In the genomic region with DNA sequence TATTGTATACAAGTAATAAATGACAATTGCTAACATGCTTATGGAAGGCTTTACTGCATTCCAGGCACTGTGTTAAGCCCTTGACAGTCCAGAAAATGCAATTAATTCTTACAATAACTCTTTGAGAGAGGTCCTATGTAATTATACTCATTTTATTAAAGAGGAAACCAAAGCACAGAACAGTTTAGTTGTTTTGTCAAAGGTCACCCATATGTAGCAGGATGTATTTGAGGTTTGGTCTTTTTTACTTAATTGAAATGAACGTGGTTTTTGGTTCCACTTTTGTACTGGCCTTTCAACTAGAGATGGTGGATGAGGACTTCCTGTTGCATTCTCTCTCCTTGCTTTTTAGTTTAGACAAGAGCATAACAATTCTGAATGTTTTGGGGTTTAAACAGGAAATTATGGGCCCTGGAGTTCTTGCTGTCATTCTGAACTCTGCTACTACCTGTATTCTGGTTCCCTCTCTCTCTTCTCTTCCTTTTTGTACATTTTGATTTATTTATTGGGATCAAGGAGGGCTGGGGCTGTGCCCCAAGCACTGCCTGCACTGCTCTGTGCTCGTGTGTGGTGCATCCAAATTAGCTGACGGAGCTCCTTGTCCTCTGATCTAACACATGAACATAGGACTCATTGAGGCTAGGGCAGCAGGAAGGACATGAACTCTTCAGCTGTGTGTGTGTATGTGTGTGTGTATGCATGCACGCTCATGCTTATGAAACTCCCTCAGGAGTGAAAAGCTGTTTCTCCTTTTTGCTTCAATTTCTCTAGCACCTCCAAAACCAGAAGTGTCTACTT, we compare ENCODE assay signal across 10 cellular contexts. TPM values are rescaled to one million over a fixed set of nuclear protein-coding genes. Genes with fewer than 3 reads are reported as not detected.
DNase-seq lines count a peak whose midpoint lies in the region; ATAC-seq lines count a peak whose summit lies in the region.
"Had no signal": no experiment of that assay in that cellular context is flagged by ENCODE, and none has a peak within 500 bp of the region (broad histone marks: within the 10 kb centered on the region; RNA-seq: fewer than 3 reads in every experiment).

No MANE protein-coding gene starts in this region.

- no peaks in the 10 kb centered on the region for H3K9me3 ChIP-seq in naive thymus-derived CD4-positive, alpha-beta T cell (ENCODE audit: control insufficient read depth in 2 of 3, low read length in 3 of 3)
- no peaks in the 10 kb centered on the region for H3K9me3 ChIP-seq in aorta (ENCODE audit: control insufficient read depth, low read length)
- H3K9me3 ChIP-seq: SJSA1 had no signal

- H3K9me3 Mint-ChIP-seq in naive thymus-derived CD4-positive, alpha-beta T cell: peaks cover 0 to 6% (median 0%) of the 10 kb centered on the region in 11 donors

- ATAC-seq in GM18870 (IDR thresholded peaks at IDR 0.05; ENCODE audit: unreplicated experiment) (peak; percentile 51), GM21723 (IDR thresholded peaks at IDR 0.05; ENCODE audit: unreplicated experiment) (peak; percentile 78), HG03439 (IDR thresholded peaks at IDR 0.05; ENCODE audit: unreplicated experiment) (no peak), aorta (ENCODE audit: low FRiP score) (no peak)
- ATAC-seq in naive thymus-derived CD4-positive, alpha-beta T cell: peak; percentile 52

- intact Hi-C loops in naive thymus-derived CD4-positive, alpha-beta T cell (cut with micrococcal nuclease): loop anchor here (1.0 to 10.0 kb wide), 5 partner anchors 8 to 1652 kb away; partner anchors contain the start of genes HNRNPK (in 1 of the 2), NAA35 (in 1 of the 2) and RMI1 (in 1 of the 2)
- intact Hi-C loops in aorta (cut with DNase I): no loop called here

- no peaks in the 10 kb centered on the region for H3K36me3 ChIP-seq in naive thymus-derived CD4-positive, alpha-beta T cell (ENCODE audit: control insufficient read depth in 2 of 3, insufficient read depth in 3 of 3, low read length in 3 of 3)
- H3K36me3 ChIP-seq in aorta (ENCODE audit: control insufficient read depth in 1 of 2, insufficient read depth in 2 of 2, low read length in 1 of 2): no peaks in the 10 kb centered on the region
- H3K36me3 ChIP-seq: brain microvascular endothelial cell, SJSA1 had no signal

- H3K4me1 Mint-ChIP-seq in naive thymus-derived CD4-positive, alpha-beta T cell: peaks cover 19 to 82% (median 48%) of the 10 kb centered on the region in 7 donors

- CTCF ChIA-PET in naive thymus-derived CD4-positive, alpha-beta T cell (lab: Charles Lee): interaction anchor here (1.0 to 1.2 kb wide), 2 partner anchors 33 to 49 kb away, joined by 3 to 5 read pairs; no protein-coding TSS in a partner anchor

- no peak overlapping the region for H3K4me3 ChIP-seq in Jurkat, Clone E6-1 (ENCODE audit: low read length)
- H3K4me3 ChIP-seq in naive thymus-derived CD4-positive, alpha-beta T cell (ENCODE audit: low read length): peak overlapping the region; percentile 0
- H3K4me3 ChIP-seq in aorta (ENCODE audit: low read length in 2 of 2): no peak overlapping the region
- H3K4me3 ChIP-seq: SJSA1 had no signal

- peak overlapping the region in 9 of 10 donors; percentile 61 to 85 (median 73) for H3K4me3 Mint-ChIP-seq in naive thymus-derived CD4-positive, alpha-beta T cell

- H3K27me3 ChIP-seq in naive thymus-derived CD4-positive, alpha-beta T cell (ENCODE audit: control insufficient read depth in 2 of 2, insufficient read depth in 2 of 2, low read length in 2 of 2): no peaks in the 10 kb centered on the region
- peaks cover 0 to 2% of the 10 kb centered on the region in 2 donors for H3K27me3 ChIP-seq in aorta (ENCODE audit: control insufficient read depth in 1 of 2, insufficient read depth in 2 of 2, low read length in 1 of 2)
- H3K27me3 ChIP-seq: brain microvascular endothelial cell, SJSA1 had no signal

- peak overlapping the region; percentile 52 for H3K27ac ChIP-seq in naive thymus-derived CD4-positive, alpha-beta T cell (ENCODE audit: low read depth, low read length)
- H3K27ac ChIP-seq in aorta (ENCODE audit: low read depth in 1 of 2, low read length in 2 of 2): no peak overlapping the region
- H3K27ac ChIP-seq: brain microvascular endothelial cell, SJSA1 had no signal

- POLR2A ChIA-PET in naive thymus-derived CD4-positive, alpha-beta T cell (lab: Charles Lee): interaction anchor here (0.8 to 1.2 kb wide), 2 partner anchors 116 to 314 kb away, joined by 3 to 4 read pairs; partner anchors contain the start of gene HNRNPK

- 81 to 82% methylated on average over 4 of the region's 4 CpGs for WGBS in aorta, 2 donors

- peaks cover 0 to 10% (median 0%) of the 10 kb centered on the region in 5 donors for H3K36me3 Mint-ChIP-seq in naive thymus-derived CD4-positive, alpha-beta T cell

- peaks cover 0 to 4% (median 0%) of the 10 kb centered on the region in 5 donors for H3K27me3 Mint-ChIP-seq in naive thymus-derived CD4-positive, alpha-beta T cell

- peak overlapping the region; percentile 66 to 100 (median 89) for H3K27ac Mint-ChIP-seq in naive thymus-derived CD4-positive, alpha-beta T cell

- peak; percentile 5 for DNase-seq in Jurkat, Clone E6-1 (ENCODE audit: low read depth, low spot score)
- DNase-seq in naive thymus-derived CD4-positive, alpha-beta T cell: peak in 5 of 9 donors; percentile 2 to 22 (median 21)
- DNase-seq in NCI-H128 (lab: John Stamatoyannopoulos, UW; ENCODE audit: unreplicated experiment) (no peak), aorta (no peak), pons (ENCODE audit: low spot score) (no peak)
- DNase-seq: brain microvascular endothelial cell had no signal

- H3K4me1 ChIP-seq in naive thymus-derived CD4-positive, alpha-beta T cell (ENCODE audit: control insufficient read depth in 2 of 2, insufficient read depth in 2 of 2, low read length in 2 of 2): peaks cover 8 to 32% of the 10 kb centered on the region in 2 donors
- no peaks in the 10 kb centered on the region for H3K4me1 ChIP-seq in aorta (ENCODE audit: control insufficient read depth in 1 of 2, insufficient read depth in 2 of 2, low read length in 2 of 2)

RNA-seq across cellular contexts. Expression of gene SLC28A3, which starts 47.4 kb away (rescaled TPM):
- not detected for polyA plus RNA-seq in Jurkat, Clone E6-1 (2012; ENCODE audit: insufficient read depth, insufficient read length)
- under 1 TPM in 1 of 5 experiments, not detected in 4; 0.51 TPM for total RNA-seq in naive thymus-derived CD4-positive, alpha-beta T cell
- not detected for polyA plus RNA-seq in naive thymus-derived CD4-positive, alpha-beta T cell
- total RNA-seq in aorta: under 1 TPM; 0.10 to 0.39 TPM
- polyA plus RNA-seq in aorta: not detected

Comparison
In these comparisons a context has a peak if more than half of its experiments do, and no peak if none do; other contexts are left out.
1. ATAC-seq: peak in GM18870 (single experiment), GM21723 (single experiment) and naive thymus-derived CD4-positive, alpha-beta T cell (single experiment); none in HG03439 (single experiment) and aorta (single experiment).
2. DNase-seq: peak in Jurkat, Clone E6-1 (single experiment) and naive thymus-derived CD4-positive, alpha-beta T cell (5 of 9); none in NCI-H128 (single experiment), aorta (0 of 2) and pons (single experiment).
3. intact Hi-C loops: an anchor here in naive thymus-derived CD4-positive, alpha-beta T cell (1.0 to 10.0 kb wide); none called in aorta.